In genomic region chr16:84104231-84104630, GRCh38 we compare ENCODE assay signal across 25 cellular contexts. TPM values are rescaled to one million over a fixed set of nuclear protein-coding genes. Genes with fewer than 3 reads are reported as not detected.
"Had no signal": no experiment of that assay in that cellular context is flagged by ENCODE, and none has a peak within 500 bp of the region (broad histone marks: within the 10 kb centered on the region; RNA-seq: fewer than 3 reads in every experiment).

No MANE protein-coding gene starts in this region.

- ATAC-seq: naive thymus-derived CD4-positive, alpha-beta T cell; upper lobe of right lung had no signal

- H3K27ac ChIP-seq: sigmoid colon, testis, upper lobe of right lung had no signal

- H3K4me3 ChIP-seq: lung, sigmoid colon, testis, upper lobe of right lung had no signal

- H3K9me3 ChIP-seq: sigmoid colon, testis, upper lobe of right lung had no signal

- H3K27me3 ChIP-seq: sigmoid colon, testis, upper lobe of right lung had no signal

- DNase-seq: activated B cell treated with CpG ODN at 0.5 μM for 24 hours; activated CD4-positive, alpha-beta T cell treated with anti-CD3 and anti-CD28 coated beads for 4 hours; activated CD4-positive, alpha-beta T cell treated with anti-CD3 and anti-CD28 coated beads, Interleukin-2, amount 50 U/mL, for 48 hours; activated CD8-positive, alpha-beta memory T cell treated with anti-CD3 and anti-CD28 coated beads, Interleukin-2, amount 50 U/mL, for 48 hours; activated gamma-delta T cell treated with Interleukin-2 at 50 U/mL for 16 hours; activated naive CD8-positive, alpha-beta T cell treated with anti-CD3 and anti-CD28 coated beads, Interleukin-2, amount 10 ng/mL, durations not matched to agents 7 days and 5 days; amygdala; cortex of kidney; endodermal cell; left colon; naive thymus-derived CD4-positive, alpha-beta T cell; occipital lobe; retina; sigmoid colon; stimulated activated CD4-positive, alpha-beta T cell treated with anti-CD3 and anti-CD28 coated beads, Interleukin-4, amount 100 ng/mL, for 1 hour; stimulated activated naive CD4-positive, alpha-beta T cell; T-helper 9 cell; testis; upper lobe of right lung had no signal

RNA-seq across cellular contexts. Expression of gene DNAAF1, which starts 40.9 kb away (rescaled TPM):
- total RNA-seq: activated B cell treated with CpG ODN at 0.5 μM for 24 hours; activated naive CD8-positive, alpha-beta T cell treated with anti-CD3 and anti-CD28 coated beads, Interleukin-2, amount 10 ng/mL, durations not matched to agents 7 days and 5 days; activated T-helper 1 cell treated with anti-CD3 and anti-CD28 coated beads, Interleukin-12 subunit alpha, Interleukin-12 subunit beta, Interleukin-2, Interleukin-4 antibody, amounts not matched to agents 30 ng/mL and 10 ng/mL and 1 ng/mL, durations not matched to agents 14 hours and 24 hours and 36 hours; bronchial epithelial cell; glomerular endothelial cell; posterior vena cava; T-helper 1 cell treated with Interleukin-12 subunit alpha and Interleukin-12 subunit beta and Interleukin-4 antibody, amounts not matched to agents 30 ng/mL and 1 ng/mL, for 36 hours had no signal
